1 cellular context compared by ENCODE assay signal in the genomic region with DNA sequence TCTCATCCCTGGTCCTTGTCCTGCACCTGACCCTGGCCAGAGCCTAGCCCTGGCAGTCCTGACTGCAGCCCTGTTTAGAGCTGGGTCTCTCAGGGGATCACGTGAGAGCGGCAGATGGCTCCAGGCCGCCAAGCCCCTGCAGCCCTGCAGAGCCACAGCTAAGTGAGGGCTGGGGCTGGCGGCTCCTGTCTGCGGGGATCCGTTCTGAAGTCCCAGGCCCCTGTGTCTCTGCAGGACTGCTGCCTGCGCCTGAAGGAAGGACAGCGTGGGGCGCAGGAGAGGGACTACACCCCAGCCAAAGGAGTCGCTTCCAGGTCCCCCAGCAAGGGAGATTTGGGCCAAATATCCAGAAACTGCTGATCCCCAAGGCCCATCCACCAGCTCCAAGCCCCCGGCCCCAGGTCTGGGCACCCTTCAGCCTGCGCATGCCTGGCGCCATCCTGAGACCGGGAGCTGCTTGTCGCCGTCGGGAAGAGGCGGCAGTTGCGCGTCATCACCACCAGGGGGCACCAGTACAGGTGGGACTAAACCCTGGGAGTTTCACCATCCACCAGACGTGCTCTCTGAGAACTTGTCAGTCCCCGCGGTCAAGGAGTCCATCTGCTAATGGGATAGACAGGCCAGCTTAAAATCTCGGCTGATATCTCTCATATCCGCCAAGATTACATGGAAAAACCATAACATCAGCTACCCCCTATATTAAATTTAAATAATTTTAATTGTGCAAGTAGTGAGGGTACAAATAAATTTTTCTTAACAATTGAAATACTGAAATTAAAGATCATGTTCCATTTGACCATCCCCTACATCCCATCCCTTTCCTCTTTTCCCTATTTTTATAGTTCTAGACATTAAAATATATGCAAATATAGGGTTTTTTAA.
TF ChIP-seq lines count a peak whose summit lies in the region.

No MANE protein-coding gene starts in this region.

TF ChIP-seq in GM12878, 131 proteins besides CTCF, POLR2A, EP300 and RAD21 (continued from another document):
- TF ChIP-seq RUNX3 (IDR thresholded peaks at IDR 0.05; ENCODE audit: low read length) (no peak), GABPA (IDR thresholded peaks at IDR 0.05; ENCODE audit: low read depth) (no peak), ZBED1 (IDR thresholded peaks at IDR 0.05; ENCODE audit: borderline replicate concordance) (no peak), ZNF24 (IDR thresholded peaks at IDR 0.05) (0 out of 2 replicates have a peak, but pooled peaks have one; percentile 9), BACH1 (IDR thresholded peaks at IDR 0.05; ENCODE audit: borderline replicate concordance) (no peak), RELA (IDR thresholded peaks at IDR 0.05; ENCODE audit: borderline replicate concordance, partially characterized antibody) (peak; percentile 38), YY1 (IDR thresholded peaks at IDR 0.05; ENCODE audit: low read depth, low read length) (peak; percentile 76), EGR1 (IDR thresholded peaks at IDR 0.05; ENCODE audit: borderline replicate concordance in 1 of 2, low read depth in 2 of 2, low read length in 2 of 2) (no peak), DPF2 (IDR thresholded peaks at IDR 0.05) (no peak), IRF4 (IDR thresholded peaks at IDR 0.05; ENCODE audit: low read depth, low read length) (0 out of 2 replicates have a peak, but pooled peaks have one; percentile 53), IKZF1 (conservative IDR thresholded peaks at IDR 0.05) (peak; percentile 61), ZNF384 (IDR thresholded peaks at IDR 0.05; ENCODE audit: borderline replicate concordance, low read depth, low read length) (no peak), IKZF2 (IDR thresholded peaks at IDR 0.05) (peak in 1 of 2 experiments; percentile 24; a peak in 1 of 4 replicates), CREB1 (IDR thresholded peaks at IDR 0.05; ENCODE audit: low read depth) (peak; percentile 63), ATF7 (IDR thresholded peaks at IDR 0.05; ENCODE audit: low read depth) (no peak), SMC3 (IDR thresholded peaks at IDR 0.05; ENCODE audit: borderline replicate concordance, low read length) (peak; percentile 82)
- TF ChIP-seq, protein P1, sequence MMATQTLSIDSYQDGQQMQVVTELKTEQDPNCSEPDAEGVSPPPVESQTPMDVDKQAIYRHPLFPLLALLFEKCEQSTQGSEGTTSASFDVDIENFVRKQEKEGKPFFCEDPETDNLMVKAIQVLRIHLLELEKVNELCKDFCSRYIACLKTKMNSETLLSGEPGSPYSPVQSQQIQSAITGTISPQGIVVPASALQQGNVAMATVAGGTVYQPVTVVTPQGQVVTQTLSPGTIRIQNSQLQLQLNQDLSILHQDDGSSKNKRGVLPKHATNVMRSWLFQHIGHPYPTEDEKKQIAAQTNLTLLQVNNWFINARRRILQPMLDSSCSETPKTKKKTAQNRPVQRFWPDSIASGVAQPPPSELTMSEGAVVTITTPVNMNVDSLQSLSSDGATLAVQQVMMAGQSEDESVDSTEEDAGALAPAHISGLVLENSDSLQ (IDR thresholded peaks at IDR 0.05): no peak
- TF ChIP-seq, protein P2, sequence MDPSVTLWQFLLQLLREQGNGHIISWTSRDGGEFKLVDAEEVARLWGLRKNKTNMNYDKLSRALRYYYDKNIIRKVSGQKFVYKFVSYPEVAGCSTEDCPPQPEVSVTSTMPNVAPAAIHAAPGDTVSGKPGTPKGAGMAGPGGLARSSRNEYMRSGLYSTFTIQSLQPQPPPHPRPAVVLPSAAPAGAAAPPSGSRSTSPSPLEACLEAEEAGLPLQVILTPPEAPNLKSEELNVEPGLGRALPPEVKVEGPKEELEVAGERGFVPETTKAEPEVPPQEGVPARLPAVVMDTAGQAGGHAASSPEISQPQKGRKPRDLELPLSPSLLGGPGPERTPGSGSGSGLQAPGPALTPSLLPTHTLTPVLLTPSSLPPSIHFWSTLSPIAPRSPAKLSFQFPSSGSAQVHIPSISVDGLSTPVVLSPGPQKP (IDR thresholded peaks at IDR 0.05; ENCODE audit: low read depth, low read length): no peak
- TF ChIP-seq, protein P3, sequence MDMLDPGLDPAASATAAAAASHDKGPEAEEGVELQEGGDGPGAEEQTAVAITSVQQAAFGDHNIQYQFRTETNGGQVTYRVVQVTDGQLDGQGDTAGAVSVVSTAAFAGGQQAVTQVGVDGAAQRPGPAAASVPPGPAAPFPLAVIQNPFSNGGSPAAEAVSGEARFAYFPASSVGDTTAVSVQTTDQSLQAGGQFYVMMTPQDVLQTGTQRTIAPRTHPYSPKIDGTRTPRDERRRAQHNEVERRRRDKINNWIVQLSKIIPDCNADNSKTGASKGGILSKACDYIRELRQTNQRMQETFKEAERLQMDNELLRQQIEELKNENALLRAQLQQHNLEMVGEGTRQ (IDR thresholded peaks at IDR 0.05; ENCODE audit: borderline replicate concordance, low read depth, low read length): no peak
- TF ChIP-seq, protein P4, sequence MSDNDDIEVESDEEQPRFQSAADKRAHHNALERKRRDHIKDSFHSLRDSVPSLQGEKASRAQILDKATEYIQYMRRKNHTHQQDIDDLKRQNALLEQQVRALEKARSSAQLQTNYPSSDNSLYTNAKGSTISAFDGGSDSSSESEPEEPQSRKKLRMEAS (IDR thresholded peaks at IDR 0.05; ENCODE audit: low read depth, low read length): no peak
TF ChIP-seq in GM12878: peak in this region for 11.
